In the genomic region with DNA sequence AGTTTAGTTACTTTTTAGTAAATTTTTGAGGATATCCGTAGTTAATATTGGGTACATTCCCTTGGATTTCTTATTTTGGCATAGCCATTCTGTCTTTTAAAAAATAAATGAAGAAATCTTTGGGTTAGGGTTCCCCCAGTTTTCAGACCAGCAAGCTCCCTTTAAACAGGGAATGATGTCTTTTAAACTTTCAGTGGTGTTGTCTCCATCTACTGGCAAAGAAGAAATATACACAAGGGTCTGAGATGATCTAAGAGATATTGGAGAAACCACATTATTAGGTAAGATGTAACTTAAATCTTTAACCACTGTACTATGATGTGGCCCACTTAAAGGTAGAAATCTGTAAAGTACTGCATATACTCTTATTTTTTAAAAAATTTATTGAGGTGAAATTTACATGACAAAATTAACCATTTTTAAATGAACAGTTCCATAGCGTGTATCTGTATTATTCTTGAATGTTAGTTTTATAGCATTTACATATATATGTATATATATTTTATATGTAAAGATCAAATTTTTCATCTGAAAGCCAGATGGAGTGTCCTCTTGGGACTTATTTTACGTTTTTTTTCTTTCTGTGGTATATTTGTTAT, we compare ENCODE assay signal across 9 cellular contexts. TPM values are rescaled to one million over a fixed set of nuclear protein-coding genes. Genes with fewer than 3 reads are reported as not detected.
DNase-seq lines count a peak whose midpoint lies in the region; ATAC-seq and TF ChIP-seq lines count a peak whose summit lies in the region.
"Had no signal": no experiment of that assay in that cellular context is flagged by ENCODE, and none has a peak within 500 bp of the region (broad histone marks: within the 10 kb centered on the region; RNA-seq: fewer than 3 reads in every experiment).

No MANE protein-coding gene starts in this region.

- no peaks in the 10 kb centered on the region for H3K27me3 ChIP-seq in BJ (ENCODE audit: control insufficient read depth, insufficient read depth, low read length)
- H3K27me3 ChIP-seq in naive thymus-derived CD4-positive, alpha-beta T cell (ENCODE audit: control insufficient read depth in 2 of 2, insufficient read depth in 2 of 2, low read length in 2 of 2): no peaks in the 10 kb centered on the region

- no peak overlapping the region for H3K4me3 ChIP-seq in BJ (ENCODE audit: low read depth, low read length)
- no peak overlapping the region for H3K4me3 ChIP-seq in naive thymus-derived CD4-positive, alpha-beta T cell (ENCODE audit: low read length)

- intact Hi-C loops in naive thymus-derived CD4-positive, alpha-beta T cell (cut with micrococcal nuclease): loop anchor here (1.0 to 2.0 kb wide), 6 partner anchors 75 to 629 kb away; partner anchors contain the start of genes CTDSPL2 (in 1 of the 2) and GOLM2 (in 1 of the 2)
- intact Hi-C loops in posterior vena cava (cut with DNase I): no loop called here

- DNase-seq in BJ (ENCODE audit: low read depth) (peak; percentile 9), GM19240 (ENCODE audit: insufficient read length, low spot score) (peak; percentile 23), RKO (ENCODE audit: low spot score) (peak; percentile 78), posterior vena cava (ENCODE audit: low spot score) (no peak), COLO668 (lab: John Stamatoyannopoulos, UW; ENCODE audit: unreplicated experiment) (no peak)
- DNase-seq in effector memory CD8-positive, alpha-beta T cell: no peak
- peak in 5 of 9 donors; percentile 24 to 35 (median 29) for DNase-seq in naive thymus-derived CD4-positive, alpha-beta T cell
- DNase-seq: left cardiac atrium had no signal

- H3K4me1 Mint-ChIP-seq in effector memory CD8-positive, alpha-beta T cell (ENCODE audit: low read depth in 2 of 2): peaks cover 1 to 26% of the 10 kb centered on the region in 2 donors
- H3K4me1 Mint-ChIP-seq in naive thymus-derived CD4-positive, alpha-beta T cell: peaks cover 0 to 21% (median 19%) of the 10 kb centered on the region in 7 donors

- CTCF ChIA-PET in BJ (lab: Yijun Ruan, JAX): interaction anchor here (0.7 to 1.8 kb wide), 13 partner anchors 9 to 633 kb away, joined by 3 to 7 read pairs (median 4); partner anchors contain the start of gene CTDSPL2
- CTCF ChIA-PET in naive thymus-derived CD4-positive, alpha-beta T cell (lab: Charles Lee): interaction anchor here (0.7 to 1.0 kb wide), 9 partner anchors 9 to 1767 kb away, joined by 3 to 5 read pairs (median 3); partner anchors contain the start of gene GOLM2

- peak overlapping the region; percentile 59 to 62 for H3K27ac Mint-ChIP-seq in effector memory CD8-positive, alpha-beta T cell
- no peak overlapping the region for H3K27ac Mint-ChIP-seq in naive thymus-derived CD4-positive, alpha-beta T cell

- no peaks in the 10 kb centered on the region for H3K27me3 Mint-ChIP-seq in effector memory CD8-positive, alpha-beta T cell
- no peaks in the 10 kb centered on the region for H3K27me3 Mint-ChIP-seq in naive thymus-derived CD4-positive, alpha-beta T cell

- H3K36me3 Mint-ChIP-seq in effector memory CD8-positive, alpha-beta T cell (ENCODE audit: insufficient read depth): peaks cover 69% of the 10 kb centered on the region
- peaks cover 4 to 15% (median 8%) of the 10 kb centered on the region in 5 donors for H3K36me3 Mint-ChIP-seq in naive thymus-derived CD4-positive, alpha-beta T cell

- no peaks in the 10 kb centered on the region for H3K9me3 Mint-ChIP-seq in effector memory CD8-positive, alpha-beta T cell
- no peaks in the 10 kb centered on the region for H3K9me3 Mint-ChIP-seq in naive thymus-derived CD4-positive, alpha-beta T cell

- ATAC-seq in effector memory CD8-positive, alpha-beta T cell (replicated peaks): peak; percentile 74
- peak; percentile 69 for ATAC-seq in naive thymus-derived CD4-positive, alpha-beta T cell
- no peak for ATAC-seq in HG03571 (IDR thresholded peaks at IDR 0.05; ENCODE audit: unreplicated experiment)

- POLR2A ChIA-PET in BJ (lab: Charles Lee): interaction anchor here (1.0 kb wide), 1 partner anchor 74 kb away, joined by 4 read pairs; the partner anchor contains the start of gene CTDSPL2
- POLR2A ChIA-PET in naive thymus-derived CD4-positive, alpha-beta T cell (lab: Charles Lee): interaction anchor here (1.4 kb wide), 1 partner anchor 75 kb away, joined by 7 read pairs; the partner anchor contains the start of gene CTDSPL2

- H3K9me3 ChIP-seq in naive thymus-derived CD4-positive, alpha-beta T cell (ENCODE audit: control insufficient read depth in 2 of 3, low read length in 3 of 3): no peaks in the 10 kb centered on the region

- H3K27ac ChIP-seq in naive thymus-derived CD4-positive, alpha-beta T cell (ENCODE audit: low read depth, low read length): no peak overlapping the region

- no peaks in the 10 kb centered on the region for H3K4me1 ChIP-seq in naive thymus-derived CD4-positive, alpha-beta T cell (ENCODE audit: control insufficient read depth in 2 of 2, insufficient read depth in 2 of 2, low read length in 2 of 2)

- H3K36me3 ChIP-seq in BJ (ENCODE audit: control insufficient read depth, insufficient read depth, low read length): peaks cover 6% of the 10 kb centered on the region
- H3K36me3 ChIP-seq in naive thymus-derived CD4-positive, alpha-beta T cell (ENCODE audit: control insufficient read depth in 2 of 3, insufficient read depth in 3 of 3, low read length in 3 of 3): peaks cover 0 to 32% (median 7%) of the 10 kb centered on the region in 3 experiments

- TF ChIP-seq CTCF in BJ (IDR thresholded peaks at IDR 0.05; ENCODE audit: insufficient read depth, low read depth, low read length): peak; percentile 67

- no peak overlapping the region for H3K4me3 Mint-ChIP-seq in effector memory CD8-positive, alpha-beta T cell
- no peak overlapping the region for H3K4me3 Mint-ChIP-seq in naive thymus-derived CD4-positive, alpha-beta T cell

RNA-seq across cellular contexts. Expression of gene EIF3J, which starts 35.1 kb away (rescaled TPM):
- 22.5 and 54.4 TPM in 2 replicates for polyA plus RNA-seq in BJ (2011; rRNA removed)
- polyA minus RNA-seq in BJ (2011; rRNA and poly(A)+ RNA removed): 12.8 and 15.3 TPM in 2 replicates
- total RNA-seq in naive thymus-derived CD4-positive, alpha-beta T cell: 10 to 100 TPM; 52.9 to 83.4 (median 66.5) TPM
- polyA plus RNA-seq in naive thymus-derived CD4-positive, alpha-beta T cell: 10 to 100 TPM; 19.3 to 22.7 TPM
- 10 to 100 TPM; 60.2 to 70.8 TPM for total RNA-seq in posterior vena cava

Comparison
In these comparisons a context has a peak if more than half of its experiments do, and no peak if none do; other contexts are left out.
1. DNase-seq: peak in BJ (single experiment), GM19240 (single experiment), RKO (single experiment) and naive thymus-derived CD4-positive, alpha-beta T cell (5 of 9); none in effector memory CD8-positive, alpha-beta T cell (0 of 3), posterior vena cava (single experiment) and COLO668 (single experiment).
2. H3K27ac Mint-ChIP-seq: peak in effector memory CD8-positive, alpha-beta T cell (2 of 2); none in naive thymus-derived CD4-positive, alpha-beta T cell (0 of 9).
3. intact Hi-C loops: an anchor here in naive thymus-derived CD4-positive, alpha-beta T cell (1.0 to 2.0 kb wide); none called in posterior vena cava.